In genomic region chr5:56995605-56996004, GRCh38 we compare ENCODE assay signal across 21 cellular contexts.
"Had no signal": no experiment of that assay in that cellular context is flagged by ENCODE, and none has a peak within 500 bp of the region (broad histone marks: within the 10 kb centered on the region; RNA-seq: fewer than 3 reads in every experiment).

No MANE protein-coding gene starts in this region.

- H3K4me1 ChIP-seq: ascending aorta, breast epithelium, colonic mucosa, gastroesophageal sphincter, heart right ventricle had no signal

- H3K27ac ChIP-seq: ascending aorta, breast epithelium, cardiac muscle cell, colonic mucosa, epithelial cell of prostate, gastroesophageal sphincter, heart right ventricle had no signal

- H3K36me3 ChIP-seq: ascending aorta, breast epithelium, cardiac muscle cell, colonic mucosa, gastroesophageal sphincter, heart right ventricle had no signal

- H3K27me3 ChIP-seq: ascending aorta, breast epithelium, colonic mucosa had no signal

- H3K4me3 ChIP-seq: ascending aorta, breast epithelium, cardiac muscle cell, colonic mucosa, gastroesophageal sphincter, heart right ventricle had no signal

- DNase-seq: activated CD4-positive, alpha-beta memory T cell treated with anti-CD3 and anti-CD28 coated beads for 36 hours; activated CD4-positive, CD25-positive, alpha-beta regulatory T cell; activated CD4-positive, CD25-positive, alpha-beta regulatory T cell treated with anti-CD3 and anti-CD28 coated beads, Interleukin-2, amount 50 U/mL, for 72 hours; activated CD8-positive, alpha-beta memory T cell treated with anti-CD3 and anti-CD28 coated beads, Interleukin-2, amount 10 ng/mL, durations not matched to agents 7 days and 5 days; activated CD8-positive, alpha-beta memory T cell treated with anti-CD3 and anti-CD28 coated beads, Interleukin-2, amount 50 U/mL, for 4 hours; activated gamma-delta T cell; activated naive CD4-positive, alpha-beta T cell; activated naive CD4-positive, alpha-beta T cell treated with anti-CD3 and anti-CD28 coated beads, Interleukin-2, amount 10 ng/mL, durations not matched to agents 7 days and 5 days; activated naive CD8-positive, alpha-beta T cell treated with anti-CD3 and anti-CD28 coated beads, Interleukin-2, amount 10 ng/mL, durations not matched to agents 7 days and 5 days; activated T-cell treated with anti-CD3 and anti-CD28 coated beads, Interleukin-2, amount 50 U/mL, for 24 hours; cerebellar nuclear complex; effector CD8-positive, alpha-beta T cell; foreskin melanocyte; heart right ventricle had no signal

- FAIRE-seq: endometrium had no signal

- H3K9me3 ChIP-seq: ascending aorta, breast epithelium, colonic mucosa, gastroesophageal sphincter, heart right ventricle had no signal

- ATAC-seq: activated CD8-positive, alpha-beta memory T cell treated with anti-CD3 and anti-CD28 coated beads, Interleukin-2, amount 10 ng/mL, durations not matched to agents 7 days and 5 days; gastroesophageal sphincter; heart right ventricle had no signal
